ENCODE assay signal across 20 cellular contexts in the genomic region with DNA sequence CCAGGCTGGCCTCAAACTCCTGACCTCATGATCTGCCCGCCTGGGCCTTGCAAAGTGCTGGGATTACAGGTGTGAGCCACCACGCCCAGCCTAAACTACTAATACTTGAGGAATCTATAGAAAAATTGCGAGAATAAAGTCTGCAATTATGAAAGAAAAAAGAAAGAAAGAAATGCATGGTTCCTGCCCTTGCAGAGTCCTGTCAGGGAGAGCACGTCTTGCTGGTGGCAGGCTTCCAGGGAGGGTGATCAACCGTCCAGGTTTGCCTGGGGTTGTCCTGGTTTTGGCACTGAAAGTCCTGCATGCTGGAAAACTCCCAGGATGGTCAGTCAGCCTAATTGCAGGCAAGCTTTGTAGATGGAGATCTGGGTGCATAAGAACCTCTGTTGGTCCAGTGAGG. TPM values are rescaled to one million over a fixed set of nuclear protein-coding genes. Genes with fewer than 3 reads are reported as not detected.
"Had no signal": no experiment of that assay in that cellular context is flagged by ENCODE, and none has a peak within 500 bp of the region (broad histone marks: within the 10 kb centered on the region; RNA-seq: fewer than 3 reads in every experiment).

No MANE protein-coding gene starts in this region.

- H3K27me3 Mint-ChIP-seq: T-cell had no signal

- ATAC-seq: heart left ventricle; left colon; mucosa of descending colon; naive thymus-derived CD4-positive, alpha-beta T cell; T-cell had no signal

- H3K27me3 ChIP-seq: heart left ventricle, transverse colon had no signal

- H3K9me3 ChIP-seq: heart left ventricle, mucosa of descending colon, neutrophil, transverse colon had no signal

- FAIRE-seq: bronchial epithelial cell had no signal

- H3K36me3 Mint-ChIP-seq: activated naive CD8-positive, alpha-beta T cell treated with anti-CD3 and anti-CD28 coated beads for 36 hours; naive thymus-derived CD4-positive, alpha-beta T cell; T-cell had no signal

- H3K27ac ChIP-seq: heart left ventricle, neutrophil, transverse colon had no signal

- H3K4me1 Mint-ChIP-seq: activated CD4-positive, alpha-beta T cell treated with anti-CD3 and anti-CD28 coated beads, Interleukin-2, amount 10 ng/mL, durations not matched to agents 7 days and 5 days; activated naive CD8-positive, alpha-beta T cell treated with anti-CD3 and anti-CD28 coated beads for 36 hours; T-cell had no signal

- H3K27ac Mint-ChIP-seq: activated CD4-positive, alpha-beta T cell treated with anti-CD3 and anti-CD28 coated beads, Interleukin-2, amount 10 ng/mL, durations not matched to agents 7 days and 5 days; activated naive CD8-positive, alpha-beta T cell treated with anti-CD3 and anti-CD28 coated beads for 36 hours; dendritic cell treated with granulocyte-macrophage colony-stimulating factor and Interleukin-4, amounts not matched to agents 40 ng/mL and 50 ng/mL, for 4 days; naive thymus-derived CD4-positive, alpha-beta T cell; T-cell had no signal

- H3K4me3 ChIP-seq: heart left ventricle, mucosa of descending colon, transverse colon had no signal

- DNase-seq: activated CD4-positive, alpha-beta T cell treated with anti-CD3 and anti-CD28 coated beads, Interleukin-2, amount 10 ng/mL, durations not matched to agents 7 days and 5 days; activated CD8-positive, alpha-beta memory T cell treated with anti-CD3 and anti-CD28 coated beads for 24 hours; activated naive CD8-positive, alpha-beta T cell treated with anti-CD3 and anti-CD28 coated beads for 36 hours; anterior cingulate cortex; effector memory CD4-positive, alpha-beta T cell; foreskin melanocyte; left colon; mucosa of descending colon; naive thymus-derived CD4-positive, alpha-beta T cell; stimulated activated CD4-positive, alpha-beta T cell treated with anti-CD3 and anti-CD28 coated beads, Interleukin-15, amount 100 ng/mL, for 24 hours; stimulated activated CD4-positive, alpha-beta T cell treated with anti-CD3 and anti-CD28 coated beads, Interleukin-4, amount 100 ng/mL, for 4 hours; stimulated activated CD8-positive, alpha-beta memory T cell treated with anti-CD3 and anti-CD28 coated beads, Interleukin-4, amount 100 ng/mL, for 48 hours; stimulated activated naive CD4-positive, alpha-beta T cell treated with Interleukin-2 at 50 U/mL for 16 hours; T-cell; T-helper 9 cell; transverse colon had no signal

- H3K36me3 ChIP-seq: heart left ventricle, neutrophil, transverse colon had no signal

- H3K9me3 Mint-ChIP-seq: activated CD4-positive, alpha-beta T cell treated with anti-CD3 and anti-CD28 coated beads, Interleukin-2, amount 10 ng/mL, durations not matched to agents 7 days and 5 days; activated naive CD8-positive, alpha-beta T cell treated with anti-CD3 and anti-CD28 coated beads for 36 hours; dendritic cell treated with granulocyte-macrophage colony-stimulating factor and Interleukin-4, amounts not matched to agents 40 ng/mL and 50 ng/mL, for 4 days; T-cell had no signal

- H3K4me3 Mint-ChIP-seq: activated CD4-positive, alpha-beta T cell treated with anti-CD3 and anti-CD28 coated beads, Interleukin-2, amount 10 ng/mL, durations not matched to agents 7 days and 5 days; activated naive CD8-positive, alpha-beta T cell treated with anti-CD3 and anti-CD28 coated beads for 36 hours; dendritic cell treated with granulocyte-macrophage colony-stimulating factor and Interleukin-4, amounts not matched to agents 40 ng/mL and 50 ng/mL, for 4 days; naive thymus-derived CD4-positive, alpha-beta T cell; T-cell had no signal

RNA-seq across cellular contexts. Expression of gene KIFC3, which starts 21.5 kb away (rescaled TPM):
- total RNA-seq: activated CD4-positive, alpha-beta T cell treated with anti-CD3 and anti-CD28 coated beads, Interleukin-2, amount 10 ng/mL, durations not matched to agents 7 days and 5 days had no signal
- polyA plus RNA-seq: naive thymus-derived CD4-positive, alpha-beta T cell had no signal
